13 cellular contexts compared by ENCODE assay signal in genomic region chr17:17830740-17831207, GRCh38. TPM values are rescaled to one million over a fixed set of nuclear protein-coding genes. Genes with fewer than 3 reads are reported as not detected.
DNase-seq lines count a peak whose midpoint lies in the region; ATAC-seq, FAIRE-seq and TF ChIP-seq lines count a peak whose summit lies in the region.
"Had no signal": no experiment of that assay in that cellular context is flagged by ENCODE, and none has a peak within 500 bp of the region (broad histone marks: within the 10 kb centered on the region; RNA-seq: fewer than 3 reads in every experiment).

No MANE protein-coding gene starts in this region.

- TF ChIP-seq RAD21 in K562 (CRISPR knock-in tag; conservative IDR thresholded peaks at IDR 0.05 in 1 of 2, IDR thresholded peaks at IDR 0.05 in 1 of 2): no peak

- H2AK5ac ChIP-seq in mesenchymal stem cell (ENCODE audit: low read length, severe bottlenecking): no peak overlapping the region

- H3K27ac ChIP-seq in K562 (ENCODE audit: extremely low read depth, low read depth, low read length) (no peak overlapping the region; the same call in 2 of the 3 replicates), mesenchymal stem cell (ENCODE audit: low read length, poor library complexity, severe bottlenecking) (no peak overlapping the region), temporal lobe (ENCODE audit: low read depth, low read length) (peak overlapping the region; percentile 20)

- no peak for TF ChIP-seq POLR2A in K562 (conservative IDR thresholded peaks at IDR 0.05)

- H3K27ac Mint-ChIP-seq in activated CD8-positive, alpha-beta T cell treated with anti-CD3 and anti-CD28 coated beads, Interleukin-2, amount 10 ng/mL, durations not matched to agents 7 days and 5 days: peak overlapping the region; percentile 30
- no peak overlapping the region for H3K27ac Mint-ChIP-seq in activated CD8-positive, alpha-beta T cell treated with anti-CD3 and anti-CD28 coated beads for 36 hours
- H3K27ac Mint-ChIP-seq: activated T-helper 1 cell treated with anti-CD3 and anti-CD28 coated beads, Interleukin-12 subunit alpha, Interleukin-12 subunit beta, Interleukin-2, Interleukin-4 antibody, amounts not matched to agents 30 ng/mL and 10 ng/mL and 1 ng/mL, durations not matched to agents 14 hours and 24 hours and 36 hours had no signal

- H4K8ac ChIP-seq in mesenchymal stem cell (ENCODE audit: low read length): no peak overlapping the region

- peaks cover 79% of the 10 kb centered on the region for H3K4me1 Mint-ChIP-seq in activated CD8-positive, alpha-beta T cell treated with anti-CD3 and anti-CD28 coated beads, Interleukin-2, amount 10 ng/mL, durations not matched to agents 7 days and 5 days (ENCODE audit: low read depth)
- H3K4me1 Mint-ChIP-seq in activated CD8-positive, alpha-beta T cell treated with anti-CD3 and anti-CD28 coated beads for 36 hours (ENCODE audit: low read depth): peaks cover 81% of the 10 kb centered on the region

- H3K4me1 ChIP-seq in K562 (replicated peaks in 1 of 2; ENCODE audit: control insufficient read depth in 2 of 2, insufficient read depth in 2 of 2, low read length in 2 of 2) (peaks cover 52 to 53% of the 10 kb centered on the region in 2 experiments), mesenchymal stem cell (ENCODE audit: control insufficient read depth, insufficient read depth, low read depth, low read length) (peaks cover 27% of the 10 kb centered on the region)

- 53% methylated on average over 3 of the region's 6 CpGs for WGBS in K562 (ENCODE audit: insufficient coverage, low coverage, missing lambda C conversion rate)
- WGBS in mesenchymal stem cell: 55% methylated on average over 6 of the region's 6 CpGs

- H3K14ac ChIP-seq in mesenchymal stem cell (ENCODE audit: low read length in 2 of 2): no peak overlapping the region

- H3K23ac ChIP-seq in mesenchymal stem cell (ENCODE audit: low read length in 2 of 2): peak overlapping the region in 1 of 2 experiments; percentile 54

- no peak for TF ChIP-seq CTCF in activated CD8-positive, alpha-beta T cell treated with anti-CD3 and anti-CD28 coated beads for 36 hours (IDR thresholded peaks at IDR 0.05)
- TF ChIP-seq CTCF in K562 (IDR thresholded peaks at IDR 0.05 in 2 of 3, conservative IDR thresholded peaks at IDR 0.05 in 1 of 3; ENCODE audit: insufficient read depth in 2 of 3, low read depth in 1 of 3, low read length in 3 of 3): no peak

- H3K18ac ChIP-seq in mesenchymal stem cell (ENCODE audit: low read depth in 1 of 2, low read length in 2 of 2): peak overlapping the region in 1 of 2 experiments; percentile 79

- H3K9me3 ChIP-seq in K562 (replicated peaks; ENCODE audit: control insufficient read depth, insufficient read depth, low read depth, low read length) (no peaks in the 10 kb centered on the region), mesenchymal stem cell (ENCODE audit: control insufficient read depth, low read length) (no peaks in the 10 kb centered on the region)

- CTCF ChIA-PET in activated CD8-positive, alpha-beta T cell treated with anti-CD3 and anti-CD28 coated beads, Interleukin-2, amount 10 ng/mL, durations not matched to agents 7 days and 5 days (lab: Charles Lee): interaction anchor here (1.2 kb wide), 1 partner anchor 46 kb away, joined by 3 read pairs; no protein-coding TSS in a partner anchor
- CTCF ChIA-PET in activated CD8-positive, alpha-beta T cell treated with anti-CD3 and anti-CD28 coated beads for 36 hours (lab: Charles Lee): interaction anchor here (1.4 to 1.5 kb wide), 2 partner anchors 11 to 19 kb away, joined by 5 read pairs; no protein-coding TSS in a partner anchor
- CTCF ChIA-PET in K562 (lab: Yijun Ruan, JAX; ENCODE audit: low intra/inter-chr PET ratio): no interaction called here

- intact Hi-C loops in activated CD8-positive, alpha-beta T cell treated with anti-CD3 and anti-CD28 coated beads for 36 hours (cut with micrococcal nuclease): no loop called here
- intact Hi-C loops in K562 (cut with micrococcal nuclease): no loop called here

- no peak overlapping the region for H3K4me3 Mint-ChIP-seq in activated CD8-positive, alpha-beta T cell treated with anti-CD3 and anti-CD28 coated beads, Interleukin-2, amount 10 ng/mL, durations not matched to agents 7 days and 5 days
- H3K4me3 Mint-ChIP-seq in activated CD8-positive, alpha-beta T cell treated with anti-CD3 and anti-CD28 coated beads for 36 hours: no peak overlapping the region
- H3K4me3 Mint-ChIP-seq: activated T-helper 1 cell treated with anti-CD3 and anti-CD28 coated beads, Interleukin-12 subunit alpha, Interleukin-12 subunit beta, Interleukin-2, Interleukin-4 antibody, amounts not matched to agents 30 ng/mL and 10 ng/mL and 1 ng/mL, durations not matched to agents 14 hours and 24 hours and 36 hours; central memory CD8-positive, alpha-beta T cell had no signal

- no peaks in the 10 kb centered on the region for H3K9me1 ChIP-seq in K562 (ENCODE audit: control insufficient read depth, insufficient read depth, low read length)

- H3K79me2 ChIP-seq in K562 (ENCODE audit: control insufficient read depth, insufficient read depth, low read length): peaks cover 96% of the 10 kb centered on the region

- peaks cover 50% of the 10 kb centered on the region for H3K79me1 ChIP-seq in mesenchymal stem cell (replicated peaks; ENCODE audit: low read length, poor library complexity, severe bottlenecking)

- no peak for DNase-seq in activated CD8-positive, alpha-beta T cell treated with anti-CD3 and anti-CD28 coated beads, Interleukin-2, amount 10 ng/mL, durations not matched to agents 7 days and 5 days
- DNase-seq in activated CD8-positive, alpha-beta T cell treated with anti-CD3 and anti-CD28 coated beads for 36 hours: no peak
- DNase-seq in K562 (ENCODE audit: extremely low read depth in 1 of 4, low spot score in 3 of 4) (no peak), mesenchymal stem cell (no peak), GM03348 (ENCODE audit: low spot score) (no peak)
- DNase-seq in activated CD4-positive, alpha-beta T cell treated with anti-CD3 and anti-CD28 coated beads, Interleukin-2, amount 50 U/mL, for 1 hour: no peak
- no peak for DNase-seq in activated effector memory CD4-positive, alpha-beta T cell treated with Interleukin-2 at 50 U/mL for 16 hours
- DNase-seq: NCI-H2171 treated with DMSO at 0.1 percent for 48 hours, T-helper 1 cell had no signal

- no peak overlapping the region for H2BK5ac ChIP-seq in mesenchymal stem cell (ENCODE audit: low read depth, low read length, poor library complexity, severe bottlenecking)

- in situ Hi-C loops in K562 (cut with MboI): no loop called here

- no peak overlapping the region for H2BK15ac ChIP-seq in mesenchymal stem cell (ENCODE audit: low read depth, poor library complexity, severe bottlenecking)

- no TSS peak for BruUV-seq in K562 (replicated peaks; lab: Mats Ljungman, UMichigan)

- no peak overlapping the region for H2BK120ac ChIP-seq in mesenchymal stem cell (ENCODE audit: low read depth, low read length)

- H4K20me1 ChIP-seq in K562 (replicated peaks; ENCODE audit: control insufficient read depth, insufficient read depth, low read length): peaks cover 27% of the 10 kb centered on the region; the same call in 1 of the 2 replicates

- no peak overlapping the region for H2BK12ac ChIP-seq in mesenchymal stem cell (ENCODE audit: low read length in 2 of 2)

- H3K4me2 ChIP-seq in K562 (ENCODE audit: insufficient read depth, low read length) (no peak overlapping the region), mesenchymal stem cell (ENCODE audit: low read length, poor library complexity, severe bottlenecking) (no peak overlapping the region)

- peaks cover 55% of the 10 kb centered on the region for H3K36me3 Mint-ChIP-seq in activated CD8-positive, alpha-beta T cell treated with anti-CD3 and anti-CD28 coated beads, Interleukin-2, amount 10 ng/mL, durations not matched to agents 7 days and 5 days (ENCODE audit: low read depth)
- H3K36me3 Mint-ChIP-seq in activated CD8-positive, alpha-beta T cell treated with anti-CD3 and anti-CD28 coated beads for 36 hours (ENCODE audit: low read depth): peaks cover 68% of the 10 kb centered on the region

- no peak for FAIRE-seq in K562 (lab: Jason Lieb, UNC)

- POLR2A ChIA-PET in activated CD8-positive, alpha-beta T cell treated with anti-CD3 and anti-CD28 coated beads, Interleukin-2, amount 10 ng/mL, durations not matched to agents 7 days and 5 days (lab: Charles Lee): interaction anchor here (0.6 to 0.9 kb wide), 2 partner anchors 17 to 18 kb away, joined by 3 to 4 read pairs; no protein-coding TSS in a partner anchor
- POLR2A ChIA-PET in activated CD8-positive, alpha-beta T cell treated with anti-CD3 and anti-CD28 coated beads for 36 hours (lab: Charles Lee): interaction anchor here (1.1 to 22.2 kb wide), 3 partner anchors 8 to 87 kb away, joined by 3 to 617 read pairs (median 272); no protein-coding TSS in a partner anchor
- POLR2A ChIA-PET in K562 (lab: Yijun Ruan, JAX): no interaction called here

- H3K36me3 ChIP-seq in K562 (ENCODE audit: control insufficient read depth, insufficient read depth, low read length) (peaks cover 83% of the 10 kb centered on the region; the same call in 2 of the 3 replicates), mesenchymal stem cell (ENCODE audit: control insufficient read depth in 1 of 2, insufficient read depth in 2 of 2, low read depth in 1 of 2, low read length in 2 of 2) (peaks cover 25 to 32% of the 10 kb centered on the region in 2 experiments)

- H3K9me3 Mint-ChIP-seq in activated CD8-positive, alpha-beta T cell treated with anti-CD3 and anti-CD28 coated beads, Interleukin-2, amount 10 ng/mL, durations not matched to agents 7 days and 5 days (ENCODE audit: insufficient read depth): no peaks in the 10 kb centered on the region
- no peaks in the 10 kb centered on the region for H3K9me3 Mint-ChIP-seq in activated CD8-positive, alpha-beta T cell treated with anti-CD3 and anti-CD28 coated beads for 36 hours
- H3K9me3 Mint-ChIP-seq: activated T-helper 1 cell treated with anti-CD3 and anti-CD28 coated beads, Interleukin-12 subunit alpha, Interleukin-12 subunit beta, Interleukin-2, Interleukin-4 antibody, amounts not matched to agents 30 ng/mL and 10 ng/mL and 1 ng/mL, durations not matched to agents 14 hours and 24 hours and 36 hours; central memory CD8-positive, alpha-beta T cell had no signal

- H3K27me3 Mint-ChIP-seq in activated CD8-positive, alpha-beta T cell treated with anti-CD3 and anti-CD28 coated beads, Interleukin-2, amount 10 ng/mL, durations not matched to agents 7 days and 5 days (ENCODE audit: low read depth): no peaks in the 10 kb centered on the region
- no peaks in the 10 kb centered on the region for H3K27me3 Mint-ChIP-seq in activated CD8-positive, alpha-beta T cell treated with anti-CD3 and anti-CD28 coated beads for 36 hours
- H3K27me3 Mint-ChIP-seq: central memory CD8-positive, alpha-beta T cell had no signal

- H3K9ac ChIP-seq in K562 (ENCODE audit: insufficient read depth in 1 of 2, low read depth in 2 of 2, low read length in 2 of 2) (peak overlapping the region in 1 of 2 experiments; percentile 85; a peak in 2 of 4 replicates), mesenchymal stem cell (ENCODE audit: low read length) (no peak overlapping the region)

- H3K27me3 ChIP-seq in K562 (ENCODE audit: control insufficient read depth in 2 of 2, insufficient read depth in 2 of 2, low read length in 2 of 2): no peaks in the 10 kb centered on the region
- no peaks in the 10 kb centered on the region for H3K27me3 ChIP-seq in mesenchymal stem cell (ENCODE audit: control insufficient read depth in 1 of 2, insufficient read depth in 1 of 2, low read length in 2 of 2)

- TF ChIP-seq EP300 in K562 (IDR thresholded peaks at IDR 0.05; ENCODE audit: low read length): no peak

- H4K91ac ChIP-seq in mesenchymal stem cell (ENCODE audit: low read length): peak overlapping the region; percentile 18

- H2AFZ ChIP-seq in K562 (ENCODE audit: low read depth, low read length): no peak overlapping the region
- no peak overlapping the region for H2AFZ ChIP-seq in mesenchymal stem cell (ENCODE audit: low read depth, low read length)

- no peak for ATAC-seq in activated CD8-positive, alpha-beta T cell treated with anti-CD3 and anti-CD28 coated beads, Interleukin-2, amount 10 ng/mL, durations not matched to agents 7 days and 5 days
- ATAC-seq in activated CD8-positive, alpha-beta T cell treated with anti-CD3 and anti-CD28 coated beads for 36 hours: no peak
- no peak for ATAC-seq in K562
- ATAC-seq: esophagus mucosa had no signal

- H3K4me3 ChIP-seq in K562 (no peak overlapping the region), mesenchymal stem cell (ENCODE audit: insufficient read depth in 1 of 2, low read depth in 1 of 2, low read length in 2 of 2) (no peak overlapping the region)

- no peak overlapping the region for H3K4ac ChIP-seq in mesenchymal stem cell (ENCODE audit: low read depth in 1 of 2, low read length in 2 of 2)

RNA-seq across cellular contexts. Expression of gene SREBF1, which starts 6.0 kb away (rescaled TPM):
- total RNA-seq in activated CD8-positive, alpha-beta T cell treated with anti-CD3 and anti-CD28 coated beads, Interleukin-2, amount 10 ng/mL, durations not matched to agents 7 days and 5 days: 100 to 1,000 TPM; 212 to 254 TPM
- 100 to 1,000 TPM; 103 to 116 TPM for total RNA-seq in activated CD8-positive, alpha-beta T cell treated with anti-CD3 and anti-CD28 coated beads for 36 hours
- total RNA-seq in K562 (2011; cell fraction: chromatin; rRNA removed; ENCODE audit: low replicate concordance): 392 and 1,233 TPM in 2 replicates
- 729 and 820 TPM in 2 replicates for total RNA-seq in K562 (2011; cell fraction: nucleolus; rRNA removed)
- 484 and 520 TPM in 2 replicates for total RNA-seq in K562 (2011; cell fraction: nucleoplasm; rRNA removed)
- total RNA-seq in K562 (2014; rRNA removed) (69.4 and 80.7 TPM in 2 replicates), K562 (2014; rRNA removed; fragmentation: Illumina TruSeq; extraction: Trizol) (28.6 and 31.2 TPM in 2 replicates), K562 (2015; rRNA removed; fragmentation: Illumina TruSeq; extraction: Trizol) (69.5 and 69.7 TPM in 2 replicates), K562 (2021) (134 and 169 TPM in 2 replicates), temporal lobe (13.3 TPM)
- polyA plus RNA-seq in K562 (2011; rRNA removed) (35.6 and 140 TPM in 2 replicates), K562 (2014; fragmentation: Illumina TruSeq; extraction: Trizol) (98.4 and 117 TPM in 2 replicates), K562 (2014; fragmentation: Nextera tagmentation; extraction: Ambion mirVana) (1 to 10 TPM; 1.6 to 1.7 TPM), K562 (2014; rRNA removed) (90.3 and 91.1 TPM in 2 replicates)
- polyA plus RNA-seq in K562 (2011; cell fraction: cytosol; rRNA removed): 54.3 and 84.0 TPM in 2 replicates
- polyA plus RNA-seq in K562 (2011; cell fraction: nucleus; rRNA removed): 590 and 682 TPM in 2 replicates
- polyA plus RNA-seq in K562 (2012): 162 and 169 TPM in 2 replicates
- 33.6 and 42.1 TPM in 2 replicates for polyA minus RNA-seq in K562 (2011; rRNA and poly(A)+ RNA removed)
- polyA minus RNA-seq in K562 (2011; cell fraction: cytosol; rRNA and poly(A)+ RNA removed): 133 and 177 TPM in 2 replicates
- 150 and 229 TPM in 2 replicates for polyA minus RNA-seq in K562 (2011; cell fraction: nucleus; rRNA and poly(A)+ RNA removed)
- polyA plus RNA-seq in mesenchymal stem cell (2013, experiment 1 of 2): 89.9 TPM
- polyA plus RNA-seq in mesenchymal stem cell (2013, experiment 2 of 2): 89.1 TPM
